Comparison of ENCODE assay signal across 8 cellular contexts in genomic region chr1:179876289-179876715, GRCh38. TPM values are rescaled to one million over a fixed set of nuclear protein-coding genes. Genes with fewer than 3 reads are reported as not detected.
DNase-seq lines count a peak whose midpoint lies in the region; ATAC-seq and TF ChIP-seq lines count a peak whose summit lies in the region.

No MANE protein-coding gene starts in this region.

- H3K9me3 ChIP-seq in transverse colon: no peaks in the 10 kb centered on the region

- no peak for ATAC-seq in activated T-cell treated with anti-CD3 and anti-CD28 coated beads, Interleukin-2, amount 50 U/mL, for 72 hours (replicated peaks in 1 of 2)
- ATAC-seq in GM18520 (IDR thresholded peaks at IDR 0.05; ENCODE audit: unreplicated experiment): no peak

- H3K27me3 Mint-ChIP-seq in activated T-cell treated with anti-CD3 and anti-CD28 coated beads, Interleukin-2, amount 50 U/mL, for 72 hours (ENCODE audit: low read depth): no peaks in the 10 kb centered on the region
- no peaks in the 10 kb centered on the region for H3K27me3 Mint-ChIP-seq in activated T-helper 2 cell treated with anti-CD3 and anti-CD28 coated beads, Interferon-gamma antibody, Interleukin-2, Interleukin-4, amounts not matched to agents 10 μg/mL and 5 μg/mL and 100 μg/mL, durations not matched to agents 14 hours and 24 hours and 36 hours (ENCODE audit: low read depth)

- TF ChIP-seq EP300 in transverse colon (IDR thresholded peaks at IDR 0.05; ENCODE audit: low read depth): no peak

- H3K4me3 ChIP-seq in kidney epithelial cell (ENCODE audit: low read depth, low read length): peak overlapping the region; percentile 89
- H3K4me3 ChIP-seq in transverse colon: peak overlapping the region in 2 of 4 donors; percentile 75 to 84

- H3K27me3 ChIP-seq in kidney epithelial cell (ENCODE audit: control insufficient read depth, insufficient read depth, low read length) (no peaks in the 10 kb centered on the region), transverse colon (no peaks in the 10 kb centered on the region)

- no peak for TF ChIP-seq POLR2A in transverse colon (IDR thresholded peaks at IDR 0.05)

- peaks cover 31 to 71% (median 49%) of the 10 kb centered on the region in 4 donors for H3K4me1 ChIP-seq in transverse colon

- H3K36me3 ChIP-seq in kidney epithelial cell (ENCODE audit: control insufficient read depth, insufficient read depth, low read length) (no peaks in the 10 kb centered on the region), transverse colon (peaks cover 0 to 8% (median 0%) of the 10 kb centered on the region in 4 donors)

- intact Hi-C loops in activated T-helper 2 cell treated with anti-CD3 and anti-CD28 coated beads, Interferon-gamma antibody, Interleukin-2, Interleukin-4, amounts not matched to agents 10 μg/mL and 5 μg/mL and 100 μg/mL, durations not matched to agents 14 hours and 24 hours and 36 hours (cut with micrococcal nuclease): no loop called here
- intact Hi-C loops in transverse colon (cut with DNase I; ENCODE audit: low total_unique reads): no loop called here

- H3K4me3 Mint-ChIP-seq in activated T-cell treated with anti-CD3 and anti-CD28 coated beads, Interleukin-2, amount 50 U/mL, for 72 hours: peak overlapping the region; percentile 84 to 94
- peak overlapping the region; percentile 88 for H3K4me3 Mint-ChIP-seq in activated T-helper 2 cell treated with anti-CD3 and anti-CD28 coated beads, Interferon-gamma antibody, Interleukin-2, Interleukin-4, amounts not matched to agents 10 μg/mL and 5 μg/mL and 100 μg/mL, durations not matched to agents 14 hours and 24 hours and 36 hours (ENCODE audit: low read depth)

- in situ Hi-C loops in transverse colon (cut with MboI; ENCODE audit: low pct_ligation_motif_present in 1 of 4, low pct_unique_long_range_greater_than_20kb in 1 of 4, low sequenced_read_pairs in 3 of 4): loop anchor here in 2 of 4 donors (10.0 kb wide), 3 partner anchors 78 to 298 kb away; partner anchors contain the start of genes CEP350 (in 1 of the 2) and QSOX1 (in 1 of the 2)

- no peak for TF ChIP-seq CTCF in kidney epithelial cell (IDR thresholded peaks at IDR 0.05; ENCODE audit: insufficient read depth, low read length, poor library complexity, severe bottlenecking)
- no peak for TF ChIP-seq CTCF in transverse colon (IDR thresholded peaks at IDR 0.05)

- H3K9me3 Mint-ChIP-seq in activated T-cell treated with anti-CD3 and anti-CD28 coated beads, Interleukin-2, amount 50 U/mL, for 72 hours: no peaks in the 10 kb centered on the region
- H3K9me3 Mint-ChIP-seq in activated T-helper 2 cell treated with anti-CD3 and anti-CD28 coated beads, Interferon-gamma antibody, Interleukin-2, Interleukin-4, amounts not matched to agents 10 μg/mL and 5 μg/mL and 100 μg/mL, durations not matched to agents 14 hours and 24 hours and 36 hours: no peaks in the 10 kb centered on the region

- H3K27ac Mint-ChIP-seq in activated T-cell treated with anti-CD3 and anti-CD28 coated beads, Interleukin-2, amount 50 U/mL, for 72 hours: peak overlapping the region; percentile 75
- peak overlapping the region; percentile 61 for H3K27ac Mint-ChIP-seq in activated T-helper 2 cell treated with anti-CD3 and anti-CD28 coated beads, Interferon-gamma antibody, Interleukin-2, Interleukin-4, amounts not matched to agents 10 μg/mL and 5 μg/mL and 100 μg/mL, durations not matched to agents 14 hours and 24 hours and 36 hours

- peaks cover 65% of the 10 kb centered on the region for H3K4me1 Mint-ChIP-seq in activated T-cell treated with anti-CD3 and anti-CD28 coated beads, Interleukin-2, amount 50 U/mL, for 72 hours (ENCODE audit: low read depth)
- peaks cover 41% of the 10 kb centered on the region for H3K4me1 Mint-ChIP-seq in activated T-helper 2 cell treated with anti-CD3 and anti-CD28 coated beads, Interferon-gamma antibody, Interleukin-2, Interleukin-4, amounts not matched to agents 10 μg/mL and 5 μg/mL and 100 μg/mL, durations not matched to agents 14 hours and 24 hours and 36 hours (ENCODE audit: low read depth)

- H3K36me3 Mint-ChIP-seq in activated T-cell treated with anti-CD3 and anti-CD28 coated beads, Interleukin-2, amount 50 U/mL, for 72 hours (ENCODE audit: insufficient read depth in 2 of 2): peaks cover 3 to 15% of the 10 kb centered on the region in 2 donors
- H3K36me3 Mint-ChIP-seq in activated T-helper 2 cell treated with anti-CD3 and anti-CD28 coated beads, Interferon-gamma antibody, Interleukin-2, Interleukin-4, amounts not matched to agents 10 μg/mL and 5 μg/mL and 100 μg/mL, durations not matched to agents 14 hours and 24 hours and 36 hours (ENCODE audit: low read depth): peaks cover 39% of the 10 kb centered on the region

- H3K27ac ChIP-seq in transverse colon: peak overlapping the region; percentile 72 to 88 (median 81)

- 35 to 46% methylated on average over 3 of the region's 3 CpGs for WGBS in transverse colon (ENCODE audit: low coverage in 1 of 2), 2 donors

- DNase-seq in activated T-cell treated with anti-CD3 and anti-CD28 coated beads, Interleukin-2, amount 50 U/mL, for 72 hours: no peak
- no peak for DNase-seq in activated T-cell treated with anti-CD3 and anti-CD28 coated beads, Interleukin-2, amount 50 U/mL, for 1 hour
- no peak for DNase-seq in activated T-helper 2 cell treated with anti-CD3 and anti-CD28 coated beads, Interferon-gamma antibody, Interleukin-2, Interleukin-4, amounts not matched to agents 10 μg/mL and 5 μg/mL and 100 μg/mL, durations not matched to agents 14 hours and 24 hours and 36 hours (ENCODE audit: low spot score)
- DNase-seq in kidney epithelial cell (ENCODE audit: low read depth) (peak; percentile 26), transverse colon (peak; percentile 10), GM19238 (ENCODE audit: insufficient read length, low spot score) (no peak), ureter (ENCODE audit: low spot score) (no peak)

RNA-seq across cellular contexts. Expression of gene TOR1AIP2, which starts 1.3 kb away (rescaled TPM):
- 10 to 100 TPM; 48.6 to 51.4 TPM for total RNA-seq in activated T-cell treated with anti-CD3 and anti-CD28 coated beads, Interleukin-2, amount 50 U/mL, for 72 hours
- 55.6 and 55.7 TPM in 2 replicates for total RNA-seq in activated T-helper 2 cell treated with anti-CD3 and anti-CD28 coated beads, Interferon-gamma antibody, Interleukin-2, Interleukin-4, amounts not matched to agents 10 μg/mL and 5 μg/mL and 100 μg/mL, durations not matched to agents 14 hours and 24 hours and 36 hours
- total RNA-seq in kidney epithelial cell: 52.9 and 64.1 TPM in 2 replicates
- total RNA-seq in transverse colon: 100 to 1,000 TPM in 1 of 4 donors, 10 to 100 TPM in 3; 46.0 to 107 (median 75.5) TPM
- 67.1 TPM for total RNA-seq in ureter

RNA-seq across cellular contexts. Expression of gene TOR1AIP1, which starts 5.8 kb away (rescaled TPM):
- total RNA-seq in activated T-cell treated with anti-CD3 and anti-CD28 coated beads, Interleukin-2, amount 50 U/mL, for 72 hours: 10 to 100 TPM; 55.2 to 57.9 TPM
- 72.2 and 82.5 TPM in 2 replicates for total RNA-seq in activated T-helper 2 cell treated with anti-CD3 and anti-CD28 coated beads, Interferon-gamma antibody, Interleukin-2, Interleukin-4, amounts not matched to agents 10 μg/mL and 5 μg/mL and 100 μg/mL, durations not matched to agents 14 hours and 24 hours and 36 hours
- total RNA-seq in kidney epithelial cell (43.0 and 49.2 TPM in 2 replicates), transverse colon (10 to 100 TPM; 34.8 to 44.6 (median 41.2) TPM), ureter (51.5 TPM)

Comparison
In these comparisons a context has a peak if more than half of its experiments do, and no peak if none do; other contexts are left out.
1. DNase-seq: peak in kidney epithelial cell (single experiment) and transverse colon (single experiment); none in activated T-cell treated with anti-CD3 and anti-CD28 coated beads, Interleukin-2, amount 50 U/mL, for 72 hours (0 of 2), activated T-cell treated with anti-CD3 and anti-CD28 coated beads, Interleukin-2, amount 50 U/mL, for 1 hour (single experiment), activated T-helper 2 cell treated with anti-CD3 and anti-CD28 coated beads, Interferon-gamma antibody, Interleukin-2, Interleukin-4, amounts not matched to agents 10 μg/mL and 5 μg/mL and 100 μg/mL, durations not matched to agents 14 hours and 24 hours and 36 hours (single experiment), GM19238 (single experiment) and ureter (single experiment).